1 cellular context compared by ENCODE assay signal in the genomic region with DNA sequence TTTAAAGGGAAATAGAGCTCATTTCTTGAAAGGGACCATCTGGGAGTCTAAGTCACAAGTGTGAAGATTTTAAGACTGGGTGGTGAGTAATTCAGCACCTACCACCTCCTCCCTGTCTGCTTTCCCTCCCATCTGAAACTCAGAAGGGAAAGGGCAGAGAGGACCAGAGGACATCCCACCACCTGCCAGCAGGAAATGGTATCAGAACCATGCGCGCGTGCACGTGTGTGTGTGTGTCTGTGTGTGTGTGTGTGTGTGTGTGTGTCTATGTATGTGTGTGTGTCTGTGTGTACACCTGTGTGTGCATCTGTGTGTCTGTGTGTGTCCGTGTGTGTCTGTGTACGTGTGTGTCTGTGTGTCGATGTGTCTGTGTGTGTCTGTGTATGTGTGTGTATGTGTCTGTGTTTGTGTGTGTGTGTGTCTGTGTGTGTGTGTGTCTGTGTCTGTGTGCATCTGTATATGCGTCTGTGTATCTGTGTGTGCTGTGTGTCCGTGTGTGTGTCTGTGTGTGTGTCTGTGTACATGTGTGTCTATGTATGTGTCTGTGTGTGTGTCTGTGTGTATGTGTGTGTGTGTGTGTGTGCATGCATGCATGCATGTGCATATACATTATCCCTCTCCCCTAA.
TF ChIP-seq lines count a peak whose summit lies in the region.

No MANE protein-coding gene starts in this region.

TF ChIP-seq in HEK293, 187 proteins besides CTCF, POLR2A, EP300 and RAD21 (continued from another document):
- TF ChIP-seq RBAK (tag by site-specific recombination; IDR thresholded peaks at IDR 0.05) = no peak
- TF ChIP-seq ZNF274 (IDR thresholded peaks at IDR 0.05; ENCODE audit: low read length) = no peak
- TF ChIP-seq ZNF274 (tag by site-specific recombination; IDR thresholded peaks at IDR 0.05; ENCODE audit: borderline replicate concordance) = no peak
- no peak for TF ChIP-seq ZNF670 (tag by site-specific recombination; IDR thresholded peaks at IDR 0.05; ENCODE audit: low read depth)
- TF ChIP-seq ZNF416 (tag by site-specific recombination; IDR thresholded peaks at IDR 0.05) = no peak
- TF ChIP-seq ZSCAN30 (tag by site-specific recombination; IDR thresholded peaks at IDR 0.05) = no peak
- TF ChIP-seq ZNF18 (tag by site-specific recombination; IDR thresholded peaks at IDR 0.05) = no peak
- TF ChIP-seq ZNF645 (tag by site-specific recombination; IDR thresholded peaks at IDR 0.05) = no peak
- 0 out of 2 replicates have a peak, but pooled peaks have one; percentile 31 for TF ChIP-seq ZBTB48 (tag by site-specific recombination; IDR thresholded peaks at IDR 0.05)
- TF ChIP-seq OVOL3 (tag by site-specific recombination; IDR thresholded peaks at IDR 0.05) = no peak
- TF ChIP-seq, protein P1, sequence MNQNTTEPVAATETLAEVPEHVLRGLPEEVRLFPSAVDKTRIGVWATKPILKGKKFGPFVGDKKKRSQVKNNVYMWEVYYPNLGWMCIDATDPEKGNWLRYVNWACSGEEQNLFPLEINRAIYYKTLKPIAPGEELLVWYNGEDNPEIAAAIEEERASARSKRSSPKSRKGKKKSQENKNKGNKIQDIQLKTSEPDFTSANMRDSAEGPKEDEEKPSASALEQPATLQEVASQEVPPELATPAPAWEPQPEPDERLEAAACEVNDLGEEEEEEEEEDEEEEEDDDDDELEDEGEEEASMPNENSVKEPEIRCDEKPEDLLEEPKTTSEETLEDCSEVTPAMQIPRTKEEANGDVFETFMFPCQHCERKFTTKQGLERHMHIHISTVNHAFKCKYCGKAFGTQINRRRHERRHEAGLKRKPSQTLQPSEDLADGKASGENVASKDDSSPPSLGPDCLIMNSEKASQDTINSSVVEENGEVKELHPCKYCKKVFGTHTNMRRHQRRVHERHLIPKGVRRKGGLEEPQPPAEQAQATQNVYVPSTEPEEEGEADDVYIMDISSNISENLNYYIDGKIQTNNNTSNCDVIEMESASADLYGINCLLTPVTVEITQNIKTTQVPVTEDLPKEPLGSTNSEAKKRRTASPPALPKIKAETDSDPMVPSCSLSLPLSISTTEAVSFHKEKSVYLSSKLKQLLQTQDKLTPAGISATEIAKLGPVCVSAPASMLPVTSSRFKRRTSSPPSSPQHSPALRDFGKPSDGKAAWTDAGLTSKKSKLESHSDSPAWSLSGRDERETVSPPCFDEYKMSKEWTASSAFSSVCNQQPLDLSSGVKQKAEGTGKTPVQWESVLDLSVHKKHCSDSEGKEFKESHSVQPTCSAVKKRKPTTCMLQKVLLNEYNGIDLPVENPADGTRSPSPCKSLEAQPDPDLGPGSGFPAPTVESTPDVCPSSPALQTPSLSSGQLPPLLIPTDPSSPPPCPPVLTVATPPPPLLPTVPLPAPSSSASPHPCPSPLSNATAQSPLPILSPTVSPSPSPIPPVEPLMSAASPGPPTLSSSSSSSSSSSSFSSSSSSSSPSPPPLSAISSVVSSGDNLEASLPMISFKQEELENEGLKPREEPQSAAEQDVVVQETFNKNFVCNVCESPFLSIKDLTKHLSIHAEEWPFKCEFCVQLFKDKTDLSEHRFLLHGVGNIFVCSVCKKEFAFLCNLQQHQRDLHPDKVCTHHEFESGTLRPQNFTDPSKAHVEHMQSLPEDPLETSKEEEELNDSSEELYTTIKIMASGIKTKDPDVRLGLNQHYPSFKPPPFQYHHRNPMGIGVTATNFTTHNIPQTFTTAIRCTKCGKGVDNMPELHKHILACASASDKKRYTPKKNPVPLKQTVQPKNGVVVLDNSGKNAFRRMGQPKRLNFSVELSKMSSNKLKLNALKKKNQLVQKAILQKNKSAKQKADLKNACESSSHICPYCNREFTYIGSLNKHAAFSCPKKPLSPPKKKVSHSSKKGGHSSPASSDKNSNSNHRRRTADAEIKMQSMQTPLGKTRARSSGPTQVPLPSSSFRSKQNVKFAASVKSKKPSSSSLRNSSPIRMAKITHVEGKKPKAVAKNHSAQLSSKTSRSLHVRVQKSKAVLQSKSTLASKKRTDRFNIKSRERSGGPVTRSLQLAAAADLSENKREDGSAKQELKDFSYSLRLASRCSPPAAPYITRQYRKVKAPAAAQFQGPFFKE (tag by site-specific recombination; IDR thresholded peaks at IDR 0.05; ENCODE audit: borderline replicate concordance) = no peak
